In genomic region chr2:101818531-101819451, GRCh38 we compare ENCODE assay signal across 9 cellular contexts.
A peak's percentile ranks its signal among the peaks of the same experiment; 100 is the strongest.
DNase-seq lines count a peak whose midpoint lies in the region; ATAC-seq and TF ChIP-seq lines count a peak whose summit lies in the region.
"Had no signal": no experiment of that assay in that cellular context is flagged by ENCODE, and none has a peak within 500 bp of the region (broad histone marks: within the 10 kb centered on the region; RNA-seq: fewer than 3 reads in every experiment).

No MANE protein-coding gene starts in this region.

- no peak for ATAC-seq in T-helper 17 cell
- no peak for ATAC-seq in GM19328 (IDR thresholded peaks at IDR 0.05; ENCODE audit: unreplicated experiment)
- ATAC-seq in HG02642 (IDR thresholded peaks at IDR 0.05; ENCODE audit: poor library complexity, unreplicated experiment), result no peak

- H3K9me3 Mint-ChIP-seq in activated CD4-positive, alpha-beta memory T cell treated with anti-CD3 and anti-CD28 coated beads for 36 hours, result no peaks in the 10 kb centered on the region
- no peaks in the 10 kb centered on the region for H3K9me3 Mint-ChIP-seq in activated CD4-positive, alpha-beta memory T cell treated with anti-CD3 and anti-CD28 coated beads, Interleukin-2, amount 10 ng/mL, durations not matched to agents 7 days and 5 days

- no peak overlapping the region for H3K4me3 ChIP-seq in hepatocyte

- H3K4me1 Mint-ChIP-seq in activated CD4-positive, alpha-beta memory T cell treated with anti-CD3 and anti-CD28 coated beads for 36 hours (ENCODE audit: low read depth), result peaks cover 82% of the 10 kb centered on the region
- peaks cover 30% of the 10 kb centered on the region for H3K4me1 Mint-ChIP-seq in activated CD4-positive, alpha-beta memory T cell treated with anti-CD3 and anti-CD28 coated beads, Interleukin-2, amount 10 ng/mL, durations not matched to agents 7 days and 5 days
- H3K4me1 Mint-ChIP-seq in T-helper 17 cell, result peaks cover 54% of the 10 kb centered on the region

- TF ChIP-seq CTCF in hepatocyte (IDR thresholded peaks at IDR 0.05; ENCODE audit: poor library complexity), result no peak

- peak; percentile 26 for DNase-seq in activated CD4-positive, alpha-beta memory T cell treated with anti-CD3 and anti-CD28 coated beads for 36 hours
- no peak for DNase-seq in activated CD4-positive, alpha-beta memory T cell treated with anti-CD3 and anti-CD28 coated beads, Interleukin-2, amount 10 ng/mL, durations not matched to agents 7 days and 5 days
- DNase-seq in T-helper 17 cell (no peak), hepatocyte (ENCODE audit: low spot score) (no peak), superior temporal gyrus (ENCODE audit: extremely low spot score) (peak; percentile 95), LoVo (ENCODE audit: low spot score) (no peak)
- DNase-seq: aorta had no signal

- POLR2A ChIA-PET in activated CD4-positive, alpha-beta memory T cell treated with anti-CD3 and anti-CD28 coated beads for 36 hours (lab: Charles Lee), result interaction anchor here (0.8 kb wide), 1 partner anchor 26 kb away, joined by 3 read pairs; no protein-coding TSS in a partner anchor
- POLR2A ChIA-PET in activated CD4-positive, alpha-beta memory T cell treated with anti-CD3 and anti-CD28 coated beads, Interleukin-2, amount 10 ng/mL, durations not matched to agents 7 days and 5 days (lab: Charles Lee), result no interaction called here

- peaks cover 38% of the 10 kb centered on the region for H4K20me1 ChIP-seq in hepatocyte (ENCODE audit: insufficient read depth, poor library complexity, severe bottlenecking)

- no peak overlapping the region for H3K27ac Mint-ChIP-seq in activated CD4-positive, alpha-beta memory T cell treated with anti-CD3 and anti-CD28 coated beads for 36 hours
- no peak overlapping the region for H3K27ac Mint-ChIP-seq in activated CD4-positive, alpha-beta memory T cell treated with anti-CD3 and anti-CD28 coated beads, Interleukin-2, amount 10 ng/mL, durations not matched to agents 7 days and 5 days
- H3K27ac Mint-ChIP-seq in T-helper 17 cell, result peak overlapping the region; percentile 90

- no peaks in the 10 kb centered on the region for H3K27me3 ChIP-seq in hepatocyte

- no peaks in the 10 kb centered on the region for H3K36me3 Mint-ChIP-seq in activated CD4-positive, alpha-beta memory T cell treated with anti-CD3 and anti-CD28 coated beads for 36 hours
- no peaks in the 10 kb centered on the region for H3K36me3 Mint-ChIP-seq in activated CD4-positive, alpha-beta memory T cell treated with anti-CD3 and anti-CD28 coated beads, Interleukin-2, amount 10 ng/mL, durations not matched to agents 7 days and 5 days (ENCODE audit: low read depth)
- no peaks in the 10 kb centered on the region for H3K36me3 Mint-ChIP-seq in T-helper 17 cell (ENCODE audit: low read depth)

- H3K4me2 ChIP-seq in hepatocyte, result peak overlapping the region; percentile 14

- H3K9me2 ChIP-seq in hepatocyte (replicated peaks; ENCODE audit: insufficient read depth), result no peaks in the 10 kb centered on the region

- H3K27me3 Mint-ChIP-seq in activated CD4-positive, alpha-beta memory T cell treated with anti-CD3 and anti-CD28 coated beads for 36 hours, result no peaks in the 10 kb centered on the region
- H3K27me3 Mint-ChIP-seq in activated CD4-positive, alpha-beta memory T cell treated with anti-CD3 and anti-CD28 coated beads, Interleukin-2, amount 10 ng/mL, durations not matched to agents 7 days and 5 days, result no peaks in the 10 kb centered on the region
- no peaks in the 10 kb centered on the region for H3K27me3 Mint-ChIP-seq in T-helper 17 cell

- WGBS in hepatocyte (ENCODE audit: low lambda C conversion rate, missing lambda C conversion rate), result 59% methylated on average over 1 of the region's 1 CpG

- H3K9me3 ChIP-seq in T-helper 17 cell (ENCODE audit: control insufficient read depth, low read length, poor library complexity, severe bottlenecking), result peaks cover 2% of the 10 kb centered on the region
- no peaks in the 10 kb centered on the region for H3K9me3 ChIP-seq in hepatocyte (ENCODE audit: low read depth)

- H2AFZ ChIP-seq in hepatocyte, result no peak overlapping the region

- peaks cover 96% of the 10 kb centered on the region for H3K79me2 ChIP-seq in hepatocyte

- H3K27ac ChIP-seq in hepatocyte, result peak overlapping the region; percentile 38

- intact Hi-C loops in activated CD4-positive, alpha-beta memory T cell treated with anti-CD3 and anti-CD28 coated beads for 36 hours (cut with micrococcal nuclease), result no loop called here

- CTCF ChIA-PET in activated CD4-positive, alpha-beta memory T cell treated with anti-CD3 and anti-CD28 coated beads for 36 hours (lab: Charles Lee), result interaction anchor here (0.7 to 1.1 kb wide), 4 partner anchors 10 to 398 kb away, joined by 3 read pairs; partner anchors contain the start of gene RFX8
- CTCF ChIA-PET in activated CD4-positive, alpha-beta memory T cell treated with anti-CD3 and anti-CD28 coated beads, Interleukin-2, amount 10 ng/mL, durations not matched to agents 7 days and 5 days (lab: Charles Lee), result interaction anchor here (0.6 to 1.5 kb wide), 2 partner anchors 13 to 66 kb away, joined by 3 read pairs; no protein-coding TSS in a partner anchor

- no peaks in the 10 kb centered on the region for H3K36me3 ChIP-seq in hepatocyte (replicated peaks; ENCODE audit: insufficient read depth, low read depth)

- H3K4me3 Mint-ChIP-seq in activated CD4-positive, alpha-beta memory T cell treated with anti-CD3 and anti-CD28 coated beads for 36 hours, result no peak overlapping the region
- H3K4me3 Mint-ChIP-seq in activated CD4-positive, alpha-beta memory T cell treated with anti-CD3 and anti-CD28 coated beads, Interleukin-2, amount 10 ng/mL, durations not matched to agents 7 days and 5 days, result no peak overlapping the region
- no peak overlapping the region for H3K4me3 Mint-ChIP-seq in T-helper 17 cell

- peaks cover 46% of the 10 kb centered on the region for H3K4me1 ChIP-seq in hepatocyte (ENCODE audit: insufficient read depth)

Comparison
In these comparisons a context has a peak if more than half of its experiments do, and no peak if none do; other contexts are left out.
1. DNase-seq: peak in activated CD4-positive, alpha-beta memory T cell treated with anti-CD3 and anti-CD28 coated beads for 36 hours (single experiment) and superior temporal gyrus (single experiment); none in activated CD4-positive, alpha-beta memory T cell treated with anti-CD3 and anti-CD28 coated beads, Interleukin-2, amount 10 ng/mL, durations not matched to agents 7 days and 5 days (single experiment), T-helper 17 cell (0 of 3), hepatocyte (single experiment) and LoVo (single experiment).